Comparison of ENCODE assay signal across 28 cellular contexts in genomic region chr2:71727562-71727961, GRCh38.
"Had no signal": no experiment of that assay in that cellular context is flagged by ENCODE, and none has a peak within 500 bp of the region (broad histone marks: within the 10 kb centered on the region; RNA-seq: fewer than 3 reads in every experiment).

No MANE protein-coding gene starts in this region.

- H3K36me3 Mint-ChIP-seq: activated naive CD8-positive, alpha-beta T cell; natural killer cell treated with Interleukin-12 subunit alpha and Interleukin-12 subunit beta and Interleukin-15 and Interleukin-18, amount 100 ng/mL, for 72 hours had no signal

- DNase-seq: activated B cell treated with CpG ODN at 0.5 μM for 24 hours; activated CD4-positive, alpha-beta T cell treated with anti-CD3 and anti-CD28 coated beads for 36 hours; activated CD4-positive, alpha-beta T cell treated with anti-CD3 and anti-CD28 coated beads, Interleukin-2, amount 50 U/mL, for 4 hours; activated CD8-positive, alpha-beta memory T cell treated with anti-CD3 and anti-CD28 coated beads for 24 hours; activated CD8-positive, alpha-beta memory T cell treated with anti-CD3 and anti-CD28 coated beads, Interleukin-2, amount 50 U/mL, for 4 hours; activated naive CD4-positive, alpha-beta T cell; activated T-cell treated with anti-CD3 and anti-CD28 coated beads, Interleukin-2, amount 50 U/mL, for 24 hours; adrenal gland; brain microvascular endothelial cell; foreskin melanocyte; kidney glomerular epithelial cell; left ventricle myocardium inferior; ovary; psoas muscle; stimulated activated CD4-positive, alpha-beta T cell treated with anti-CD3 and anti-CD28 coated beads, Interleukin-1b, Interleukin-23, amount 100 ng/mL, for 48 hours; substantia nigra; T1000; uterus had no signal

- H3K4me1 Mint-ChIP-seq: activated B cell treated with CpG ODN at 0.5 μM for 24 hours; activated CD4-positive, alpha-beta T cell treated with anti-CD3 and anti-CD28 coated beads for 36 hours; activated T-helper 17 cell treated with anti-CD3 and anti-CD28 coated beads, Interleukin-2, amount 50 U/mL, for 72 hours; central memory CD8-positive, alpha-beta T cell had no signal

- H3K27me3 Mint-ChIP-seq: activated B cell treated with CpG ODN at 0.5 μM for 24 hours; activated T-cell treated with anti-CD3 and anti-CD28 coated beads, Interleukin-2, amount 50 U/mL, for 24 hours; stimulated activated naive CD8-positive, alpha-beta T cell treated with anti-CD3 and anti-CD28 coated beads, Interleukin-15, Interleukin-2, amounts not matched to agents 100 ng/mL and 50 ng/mL, for 24 hours had no signal

- H3K9me3 ChIP-seq: adrenal gland, ovary, uterus had no signal

- H3K27me3 ChIP-seq: adrenal gland, ascending aorta, brain microvascular endothelial cell, ovary, right atrium auricular region, tibial nerve, uterus had no signal

- H3K4me3 ChIP-seq: adrenal gland, ascending aorta, left ventricle myocardium inferior, ovary, psoas muscle, right atrium auricular region, tibial nerve, uterus had no signal

- H3K27ac Mint-ChIP-seq: activated B cell treated with CpG ODN at 0.5 μM for 24 hours; activated CD4-positive, alpha-beta T cell treated with anti-CD3 and anti-CD28 coated beads for 36 hours; activated naive CD8-positive, alpha-beta T cell; activated T-cell treated with anti-CD3 and anti-CD28 coated beads, Interleukin-2, amount 50 U/mL, for 24 hours; activated T-helper 17 cell treated with anti-CD3 and anti-CD28 coated beads, Interleukin-2, amount 50 U/mL, for 72 hours; natural killer cell treated with Interleukin-12 subunit alpha and Interleukin-12 subunit beta and Interleukin-15 and Interleukin-18, amount 100 ng/mL, for 72 hours; stimulated activated naive CD8-positive, alpha-beta T cell treated with anti-CD3 and anti-CD28 coated beads, Interleukin-15, Interleukin-2, amounts not matched to agents 100 ng/mL and 50 ng/mL, for 24 hours; T-helper 1 cell treated with Interleukin-12 subunit alpha and Interleukin-12 subunit beta and Interleukin-4 antibody, amounts not matched to agents 30 μg/mL and 1 μg/mL, for 36 hours had no signal

- H3K4me1 ChIP-seq: adrenal gland, ascending aorta, left ventricle myocardium inferior, psoas muscle, right atrium auricular region, tibial nerve, uterus had no signal

- H3K4me3 Mint-ChIP-seq: activated B cell treated with CpG ODN at 0.5 μM for 24 hours; activated CD4-positive, alpha-beta T cell treated with anti-CD3 and anti-CD28 coated beads for 36 hours; activated naive CD8-positive, alpha-beta T cell; activated T-cell treated with anti-CD3 and anti-CD28 coated beads, Interleukin-2, amount 50 U/mL, for 24 hours; activated T-helper 17 cell treated with anti-CD3 and anti-CD28 coated beads, Interleukin-2, amount 50 U/mL, for 72 hours; central memory CD8-positive, alpha-beta T cell; natural killer cell treated with Interleukin-12 subunit alpha and Interleukin-12 subunit beta and Interleukin-15 and Interleukin-18, amount 100 ng/mL, for 72 hours; stimulated activated naive CD8-positive, alpha-beta T cell treated with anti-CD3 and anti-CD28 coated beads, Interleukin-15, Interleukin-2, amounts not matched to agents 100 ng/mL and 50 ng/mL, for 24 hours; T-helper 1 cell treated with Interleukin-12 subunit alpha and Interleukin-12 subunit beta and Interleukin-4 antibody, amounts not matched to agents 30 μg/mL and 1 μg/mL, for 36 hours had no signal

- H3K9me3 Mint-ChIP-seq: activated B cell treated with CpG ODN at 0.5 μM for 24 hours; activated T-helper 17 cell treated with anti-CD3 and anti-CD28 coated beads, Interleukin-2, amount 50 U/mL, for 72 hours; central memory CD8-positive, alpha-beta T cell; natural killer cell treated with Interleukin-12 subunit alpha and Interleukin-12 subunit beta and Interleukin-15 and Interleukin-18, amount 100 ng/mL, for 72 hours had no signal

- ATAC-seq: activated CD4-positive, alpha-beta T cell treated with anti-CD3 and anti-CD28 coated beads for 36 hours; activated T-helper 17 cell treated with anti-CD3 and anti-CD28 coated beads, Interleukin-2, amount 50 U/mL, for 72 hours; natural killer cell treated with Interleukin-12 subunit alpha and Interleukin-12 subunit beta and Interleukin-15 and Interleukin-18, amount 100 ng/mL, for 72 hours had no signal

- H3K36me3 ChIP-seq: adrenal gland, ascending aorta, brain microvascular endothelial cell, left ventricle myocardium inferior, ovary, right atrium auricular region, tibial nerve, uterus had no signal

- H3K27ac ChIP-seq: adrenal gland, ascending aorta, brain microvascular endothelial cell, epithelial cell of prostate, left ventricle myocardium inferior, ovary, psoas muscle, right atrium auricular region, tibial nerve, uterus had no signal
